ENCODE assay signal across 12 cellular contexts in the genomic region with DNA sequence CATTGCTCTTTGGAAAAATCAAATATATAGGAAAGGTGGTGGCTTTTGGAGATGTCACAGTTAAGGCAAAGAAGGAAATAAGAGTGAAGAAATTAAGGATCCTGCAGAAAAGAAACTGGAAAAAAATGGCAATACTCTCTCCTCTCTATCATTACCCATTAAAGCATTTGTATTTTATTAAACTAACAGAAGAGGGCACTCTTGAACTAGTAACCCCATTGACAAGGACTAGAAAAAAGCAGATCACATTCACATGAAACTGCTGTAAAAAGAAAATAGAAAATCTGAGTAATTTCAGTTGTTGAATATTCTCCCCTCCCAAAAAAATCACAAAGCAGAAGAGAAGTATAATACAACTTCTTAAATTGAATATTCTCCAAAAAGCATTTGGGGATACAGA.
A peak's percentile ranks its signal among the peaks of the same experiment; 100 is the strongest.
DNase-seq lines count a peak whose midpoint lies in the region; ATAC-seq and TF ChIP-seq lines count a peak whose summit lies in the region.
"Had no signal": no experiment of that assay in that cellular context is flagged by ENCODE, and none has a peak within 500 bp of the region (broad histone marks: within the 10 kb centered on the region; RNA-seq: fewer than 3 reads in every experiment).

No MANE protein-coding gene starts in this region.

- no peaks in the 10 kb centered on the region for H3K9me2 ChIP-seq in MM.1S (replicated peaks; ENCODE audit: insufficient read depth, low read length)

- no peak overlapping the region for H3K27ac Mint-ChIP-seq in stimulated activated memory B cell treated with anti-CD40 and anti-IgM and Interleukin-4, amounts not matched to agents 10 μg/mL and 1 μg/mL and 100 μg/mL, for 72 hours
- H3K27ac Mint-ChIP-seq: activated naive CD4-positive, alpha-beta T cell treated with anti-CD3 and anti-CD28 coated beads, Interleukin-2, amount 50 U/mL, for 24 hours; nephron had no signal

- H3K27me3 ChIP-seq in MM.1S (replicated peaks; ENCODE audit: insufficient read depth, low read length) (no peaks in the 10 kb centered on the region), BE2C (no peaks in the 10 kb centered on the region)

- H3K36me3 Mint-ChIP-seq in stimulated activated memory B cell treated with anti-CD40 and anti-IgM and Interleukin-4, amounts not matched to agents 10 μg/mL and 1 μg/mL and 100 μg/mL, for 72 hours = no peaks in the 10 kb centered on the region

- H3K4me3 ChIP-seq in MM.1S (ENCODE audit: low read length) (no peak overlapping the region), BE2C (ENCODE audit: low read depth, low read length) (no peak overlapping the region)
- H3K4me3 ChIP-seq: thoracic aorta had no signal

- H3K9ac ChIP-seq in MM.1S (ENCODE audit: low read length) = no peak overlapping the region

- H3K4me2 ChIP-seq in MM.1S (ENCODE audit: low read depth, low read length) = no peak overlapping the region

- H3K9me3 ChIP-seq in MM.1S (replicated peaks; ENCODE audit: insufficient read depth, low read length) (no peaks in the 10 kb centered on the region), BE2C (no peaks in the 10 kb centered on the region)
- H3K9me3 ChIP-seq: thoracic aorta had no signal

- H3K9me3 Mint-ChIP-seq in stimulated activated memory B cell treated with anti-CD40 and anti-IgM and Interleukin-4, amounts not matched to agents 10 μg/mL and 1 μg/mL and 100 μg/mL, for 72 hours = peaks cover 14% of the 10 kb centered on the region

- no peak overlapping the region for H2AFZ ChIP-seq in MM.1S (ENCODE audit: low read length)

- H3K4me1 ChIP-seq in MM.1S (ENCODE audit: low read length) (no peaks in the 10 kb centered on the region), BE2C (no peaks in the 10 kb centered on the region)

- H3K36me3 ChIP-seq in MM.1S (replicated peaks; ENCODE audit: insufficient read depth, low read length) = no peaks in the 10 kb centered on the region
- no peaks in the 10 kb centered on the region for H3K36me3 ChIP-seq in BE2C
- H3K36me3 ChIP-seq: thoracic aorta had no signal

- H4K20me1 ChIP-seq in MM.1S (ENCODE audit: insufficient read depth, low read length) = no peaks in the 10 kb centered on the region

- H3K4me3 Mint-ChIP-seq in stimulated activated memory B cell treated with anti-CD40 and anti-IgM and Interleukin-4, amounts not matched to agents 10 μg/mL and 1 μg/mL and 100 μg/mL, for 72 hours = no peak overlapping the region
- H3K4me3 Mint-ChIP-seq: activated naive CD4-positive, alpha-beta T cell treated with anti-CD3 and anti-CD28 coated beads, Interleukin-2, amount 50 U/mL, for 24 hours; nephron had no signal

- ATAC-seq in left lobe of liver = peak; percentile 97
- no peak for ATAC-seq in HG03460 (IDR thresholded peaks at IDR 0.05; ENCODE audit: unreplicated experiment)
- no peak for ATAC-seq in stimulated activated memory B cell treated with anti-CD40 and anti-IgM and Interleukin-4, amounts not matched to agents 10 μg/mL and 1 μg/mL and 100 μg/mL, for 72 hours
- no peak for ATAC-seq in GM18511 (IDR thresholded peaks at IDR 0.05; ENCODE audit: unreplicated experiment)

- no peaks in the 10 kb centered on the region for H3K4me1 Mint-ChIP-seq in stimulated activated memory B cell treated with anti-CD40 and anti-IgM and Interleukin-4, amounts not matched to agents 10 μg/mL and 1 μg/mL and 100 μg/mL, for 72 hours
- H3K4me1 Mint-ChIP-seq: activated naive CD4-positive, alpha-beta T cell treated with anti-CD3 and anti-CD28 coated beads, Interleukin-2, amount 50 U/mL, for 24 hours; nephron had no signal

- no peak for TF ChIP-seq CTCF in GM13976 (IDR thresholded peaks at IDR 0.05; ENCODE audit: borderline replicate concordance, control extremely low read depth, extremely low read depth, insufficient read depth, missing control alignments)
- TF ChIP-seq CTCF in MM.1S (IDR thresholded peaks at IDR 0.05; ENCODE audit: low read length) = peak; percentile 53
- TF ChIP-seq CTCF in VCaP (conservative IDR thresholded peaks at IDR 0.05) = peak; percentile 45
- no peak for TF ChIP-seq CTCF in BE2C (IDR thresholded peaks at IDR 0.05; ENCODE audit: low read depth, low read length)

- no peaks in the 10 kb centered on the region for H3K79me2 ChIP-seq in MM.1S (ENCODE audit: low read length)

- DNase-seq in GM13976 (ENCODE audit: low spot score) (peak; percentile 27), MM.1S (peak; percentile 31), left lobe of liver (ENCODE audit: low spot score) (no peak), BE2C (no peak)
- DNase-seq: NCI-H524 treated with DMSO at 0.1 percent for 48 hours had no signal

- H3K27ac ChIP-seq in MM.1S (ENCODE audit: low read length) (no peak overlapping the region), VCaP (no peak overlapping the region)
- H3K27ac ChIP-seq: thoracic aorta had no signal

- no peaks in the 10 kb centered on the region for H3K27me3 Mint-ChIP-seq in stimulated activated memory B cell treated with anti-CD40 and anti-IgM and Interleukin-4, amounts not matched to agents 10 μg/mL and 1 μg/mL and 100 μg/mL, for 72 hours

- no peaks in the 10 kb centered on the region for H3F3A ChIP-seq in MM.1S (ENCODE audit: insufficient read depth, low read length)

- in situ Hi-C loops in GM13976 (cut with MboI; ENCODE audit: low sequenced_read_pairs, unreplicated experiment) = no loop called here

Comparison
In these comparisons a context has a peak if more than half of its experiments do, and no peak if none do; other contexts are left out.
1. DNase-seq: peak in GM13976 (single experiment) and MM.1S (single experiment); none in left lobe of liver (single experiment) and BE2C (single experiment).
2. CTCF ChIP-seq: peak in MM.1S (single experiment) and VCaP (single experiment); none in GM13976 (single experiment) and BE2C (single experiment).